8 cellular contexts compared by ENCODE assay signal in the genomic region with DNA sequence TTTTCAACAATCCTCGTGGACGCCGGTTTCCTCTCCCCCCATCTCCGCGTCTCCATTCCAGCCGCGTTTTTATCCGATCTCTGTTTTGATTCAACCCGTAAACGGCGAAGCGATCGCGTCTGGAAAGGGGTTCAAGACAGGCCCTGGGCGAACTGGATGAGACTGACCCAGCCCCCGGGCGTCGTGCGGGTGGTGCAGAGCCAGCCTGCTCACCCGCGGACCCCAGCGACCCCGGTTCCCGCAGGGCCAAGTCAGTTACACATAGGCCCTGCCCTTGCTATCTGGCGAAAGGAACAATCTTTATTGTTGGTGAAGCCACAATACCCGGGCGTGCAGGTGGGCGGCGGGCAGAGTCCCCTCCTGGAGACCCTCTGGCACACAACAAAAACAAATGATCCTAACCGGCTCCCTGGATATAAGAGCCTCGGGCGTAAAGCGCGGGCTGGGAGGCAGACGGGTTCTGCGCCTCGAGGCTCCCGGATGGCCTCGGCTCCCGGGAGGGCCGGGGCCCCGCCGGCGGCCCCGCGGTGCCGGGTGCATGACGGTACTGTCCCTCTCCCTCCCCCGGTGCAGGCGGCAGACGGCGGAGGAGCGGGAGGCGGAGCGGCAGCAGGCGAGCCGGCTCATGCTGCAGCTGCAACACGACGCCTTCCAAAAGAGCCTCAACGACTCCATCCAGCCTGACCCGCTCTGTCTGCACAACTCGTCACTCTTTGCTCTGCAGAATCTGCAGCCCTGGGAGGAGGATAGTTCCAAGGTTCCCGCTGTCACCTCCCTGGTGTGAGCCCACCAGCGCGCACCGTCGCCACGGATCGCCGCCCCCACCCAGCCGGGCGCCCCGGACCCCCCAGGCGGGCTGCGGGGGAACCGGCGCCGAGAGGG. TPM values are rescaled to one million over a fixed set of nuclear protein-coding genes. Genes with fewer than 3 reads are reported as not detected.
DNase-seq lines count a peak whose midpoint lies in the region; ATAC-seq and TF ChIP-seq lines count a peak whose summit lies in the region.

No MANE protein-coding gene starts in this region.

- H3K4me3 Mint-ChIP-seq in natural killer cell treated with Interleukin-12 subunit alpha and Interleukin-12 subunit beta and Interleukin-15 and Interleukin-18, amount 100 ng/mL, for 72 hours = peak overlapping the region; percentile 36

- peaks cover 100% of the 10 kb centered on the region for H3K27me3 ChIP-seq in HUES64 (ENCODE audit: insufficient read depth, low read length)

- no peaks in the 10 kb centered on the region; the same call in none of the 2 replicates for H3K4me1 ChIP-seq in HUES64 (ENCODE audit: insufficient read depth, low read length)

- peaks cover 7% of the 10 kb centered on the region for H3K36me3 Mint-ChIP-seq in natural killer cell treated with Interleukin-12 subunit alpha and Interleukin-12 subunit beta and Interleukin-15 and Interleukin-18, amount 100 ng/mL, for 72 hours

- no peak overlapping the region for H3K27ac ChIP-seq in HUES64 (ENCODE audit: low read depth, low read length)

- no peak overlapping the region for H3K27ac Mint-ChIP-seq in natural killer cell treated with Interleukin-12 subunit alpha and Interleukin-12 subunit beta and Interleukin-15 and Interleukin-18, amount 100 ng/mL, for 72 hours

- no peak for TF ChIP-seq CTCF in choroid plexus epithelial cell (conservative IDR thresholded peaks at IDR 0.05; ENCODE audit: low read depth, low read length)

- H3K36me3 ChIP-seq in HUES64 (ENCODE audit: insufficient read depth, low read length) = no peaks in the 10 kb centered on the region

- DNase-seq in DMS53 (lab: John Stamatoyannopoulos, UW) (peak; percentile 88), choroid plexus epithelial cell (ENCODE audit: low read depth) (peak; percentile 47), anterior cingulate cortex (lab: John Stamatoyannopoulos, UW) (no peak), activated gamma-delta T cell (lab: John Stamatoyannopoulos, UW) (no peak)
- no peak for DNase-seq in natural killer cell treated with Interleukin-12 subunit alpha and Interleukin-12 subunit beta and Interleukin-15 and Interleukin-18, amount 100 ng/mL, for 72 hours (ENCODE audit: low spot score)

- WGBS in HUES64 = 2% methylated on average over 78 of the region's 78 CpGs

- H3K27me3 Mint-ChIP-seq in natural killer cell treated with Interleukin-12 subunit alpha and Interleukin-12 subunit beta and Interleukin-15 and Interleukin-18, amount 100 ng/mL, for 72 hours = peaks cover 38 to 49% of the 10 kb centered on the region in 2 donors

- H3K9ac ChIP-seq in HUES64 (ENCODE audit: low read depth, low read length) = no peak overlapping the region

- H3K4me1 Mint-ChIP-seq in natural killer cell treated with Interleukin-12 subunit alpha and Interleukin-12 subunit beta and Interleukin-15 and Interleukin-18, amount 100 ng/mL, for 72 hours (ENCODE audit: low read depth in 2 of 2) = peaks cover 15 to 30% of the 10 kb centered on the region in 2 donors

- no peaks in the 10 kb centered on the region for H3K9me3 ChIP-seq in HUES64 (ENCODE audit: insufficient read depth, low read depth, low read length)

- ATAC-seq in natural killer cell treated with Interleukin-12 subunit alpha and Interleukin-12 subunit beta and Interleukin-15 and Interleukin-18, amount 100 ng/mL, for 72 hours = no peak
- ATAC-seq in HG03439 (IDR thresholded peaks at IDR 0.05; ENCODE audit: unreplicated experiment) (no peak), HG02884 (IDR thresholded peaks at IDR 0.05; ENCODE audit: unreplicated experiment) (no peak)

- no peaks in the 10 kb centered on the region for H3K9me3 Mint-ChIP-seq in natural killer cell treated with Interleukin-12 subunit alpha and Interleukin-12 subunit beta and Interleukin-15 and Interleukin-18, amount 100 ng/mL, for 72 hours

- peak overlapping the region; percentile 7; the same call in 1 of the 2 replicates for H3K4me3 ChIP-seq in HUES64 (ENCODE audit: low read length)
- H3K4me3 ChIP-seq in choroid plexus epithelial cell (ENCODE audit: low read depth, low read length) = no peak overlapping the region

RNA-seq across cellular contexts. Expression of gene TLX3, which starts 2.0 kb away (rescaled TPM):
- 0.20 TPM for polyA plus RNA-seq in HUES64 (2013, experiment 1 of 2)
- 0.63 TPM for polyA plus RNA-seq in HUES64 (2013, experiment 2 of 2)
- total RNA-seq in natural killer cell treated with Interleukin-12 subunit alpha and Interleukin-12 subunit beta and Interleukin-15 and Interleukin-18, amount 100 ng/mL, for 72 hours = not detected

Comparison
In these comparisons a context has a peak if more than half of its experiments do, and no peak if none do; other contexts are left out.
1. DNase-seq: peak in DMS53 (single experiment) and choroid plexus epithelial cell (single experiment); none in natural killer cell treated with Interleukin-12 subunit alpha and Interleukin-12 subunit beta and Interleukin-15 and Interleukin-18, amount 100 ng/mL, for 72 hours (single experiment), anterior cingulate cortex (0 of 58) and activated gamma-delta T cell (single experiment).